26 cellular contexts compared by ENCODE assay signal in genomic region chr15:69978603-69979002, GRCh38.
"Had no signal": no experiment of that assay in that cellular context is flagged by ENCODE, and none has a peak within 500 bp of the region (broad histone marks: within the 10 kb centered on the region; RNA-seq: fewer than 3 reads in every experiment).

No MANE protein-coding gene starts in this region.

- H3K4me3 ChIP-seq: adrenal gland, body of pancreas, colonic mucosa, esophagus squamous epithelium, left ventricle myocardium inferior, lung, suprapubic skin, tibial artery, upper lobe of right lung had no signal

- DNase-seq: activated CD4-positive, alpha-beta T cell treated with anti-CD3 and anti-CD28 coated beads for 48 hours; activated CD4-positive, alpha-beta T cell treated with anti-CD3 and anti-CD28 coated beads, Interleukin-2, amount 50 U/mL, for 48 hours; activated CD8-positive, alpha-beta memory T cell treated with anti-CD3 and anti-CD28 coated beads for 24 hours; activated CD8-positive, alpha-beta memory T cell treated with anti-CD3 and anti-CD28 coated beads, Interleukin-2, amount 50 U/mL, for 4 hours; activated effector memory CD4-positive, alpha-beta T cell treated with anti-CD3 and anti-CD28 coated beads, Interleukin-2, amount 50 U/mL, for 16 hours; activated naive CD4-positive, alpha-beta T cell treated with anti-CD3 and anti-CD28 coated beads for 36 hours; activated naive CD8-positive, alpha-beta T cell treated with anti-CD3 and anti-CD28 coated beads for 36 hours; activated T-cell treated with anti-CD3 and anti-CD28 coated beads, Interleukin-2, amount 50 U/mL, for 1 hour; adrenal gland; aorta; cerebellar nuclear complex; colonic mucosa; effector CD8-positive, alpha-beta T cell; esophagus squamous epithelium; left ventricle myocardium inferior; natural killer cell; posterior cingulate gyrus; right cardiac atrium; stimulated activated CD4-positive, alpha-beta T cell treated with anti-CD3 and anti-CD28 coated beads, Interleukin-2, amount 100 ng/mL, for 24 hours; tibial artery; upper lobe of right lung had no signal

- H3K36me3 ChIP-seq: adrenal gland, colonic mucosa, esophagus squamous epithelium, left ventricle myocardium inferior, suprapubic skin, tibial artery, upper lobe of right lung had no signal

- H3K4me1 ChIP-seq: adrenal gland, body of pancreas, colonic mucosa, esophagus squamous epithelium, left ventricle myocardium inferior, suprapubic skin, tibial artery, upper lobe of right lung had no signal

- H3K27ac ChIP-seq: adrenal gland, body of pancreas, colonic mucosa, epithelial cell of prostate, esophagus squamous epithelium, left ventricle myocardium inferior, suprapubic skin, tibial artery, upper lobe of right lung, VCaP had no signal

- H3K27me3 ChIP-seq: adrenal gland, body of pancreas, colonic mucosa had no signal

- H3K9me3 ChIP-seq: adrenal gland, body of pancreas, colonic mucosa, esophagus squamous epithelium, left ventricle myocardium inferior, suprapubic skin, tibial artery, upper lobe of right lung had no signal
